ENCODE assay signal across 14 cellular contexts in the genomic region with DNA sequence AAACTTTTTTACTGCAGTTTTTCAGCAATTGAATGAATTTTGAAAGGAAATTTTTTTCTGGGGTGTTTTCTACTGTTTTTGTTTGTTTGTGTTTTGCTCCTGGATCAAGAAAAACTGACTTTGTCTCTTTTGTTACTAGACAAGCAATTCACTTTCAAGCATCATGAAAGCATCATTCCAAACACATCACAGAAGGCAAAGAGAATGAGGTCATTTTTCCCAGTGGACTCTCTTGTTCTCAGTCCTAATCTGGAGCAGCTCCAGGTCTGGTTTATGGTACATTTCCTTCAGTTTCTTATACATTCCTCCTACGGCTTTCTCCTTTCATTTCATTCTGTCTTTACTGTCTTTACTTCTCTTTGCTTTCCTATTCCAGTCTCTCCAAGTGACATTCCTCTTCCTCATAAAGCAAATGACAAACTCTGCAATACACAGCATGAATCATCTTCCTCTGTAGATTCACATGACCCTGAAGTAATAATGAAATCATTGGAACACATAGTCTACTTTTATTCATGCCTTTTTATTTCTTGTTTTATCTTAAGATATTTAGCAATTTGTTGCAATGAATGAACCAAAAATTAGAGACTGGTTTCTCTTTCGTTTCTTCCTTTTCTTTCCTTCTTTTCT. TPM values are rescaled to one million over a fixed set of nuclear protein-coding genes. Genes with fewer than 3 reads are reported as not detected.
DNase-seq lines count a peak whose midpoint lies in the region; ATAC-seq, FAIRE-seq and TF ChIP-seq lines count a peak whose summit lies in the region.
"Not testable (repeated sequence)": the region's sequence is repeated elsewhere in the genome, so short reads cannot be mapped to it uniquely, and the experiment has no call there.
"Had no signal": no experiment of that assay in that cellular context is flagged by ENCODE, and none has a peak within 500 bp of the region (broad histone marks: within the 10 kb centered on the region; RNA-seq: fewer than 3 reads in every experiment).

No MANE protein-coding gene starts in this region.

- H2AFZ ChIP-seq in IMR-90 (replicated peaks; ENCODE audit: low read length, poor library complexity); astrocyte (ENCODE audit: low read depth, low read length): not testable (repeated sequence)

- CTCF ChIA-PET in IMR-90 (lab: Yijun Ruan, JAX) = not testable (repeated sequence)

- not testable (repeated sequence) for H2AK5ac ChIP-seq in IMR-90 (ENCODE audit: low read depth, low read length)

- POLR2A ChIA-PET in IMR-90 (lab: Charles Lee; ENCODE audit: unreplicated experiment) = not testable (repeated sequence)

- H2BK120ac ChIP-seq in IMR-90 (ENCODE audit: low read depth, low read length) = not testable (repeated sequence)

- H3K27ac Mint-ChIP-seq in astrocyte (ENCODE audit: unreplicated experiment) = not testable (repeated sequence)

- not testable (repeated sequence) for H2AK9ac ChIP-seq in IMR-90 (replicated peaks; ENCODE audit: low read depth, low read length, poor library complexity)

- H3K27ac ChIP-seq in IMR-90 (ENCODE audit: insufficient read depth, low read length); astrocyte (ENCODE audit: low read depth, low read length); left lung; aorta (ENCODE audit: low read depth in 1 of 2, low read length in 2 of 2): not testable (repeated sequence)

- not testable (repeated sequence) for H3K9ac ChIP-seq in IMR-90 (ENCODE audit: low read depth, low read length); astrocyte (ENCODE audit: low read length)

- H3K4me1 Mint-ChIP-seq in astrocyte (ENCODE audit: low read depth, unreplicated experiment) = not testable (repeated sequence)

- not testable (repeated sequence) for H2BK5ac ChIP-seq in IMR-90 (ENCODE audit: low read depth, low read length, poor library complexity, severe bottlenecking)

- not testable (repeated sequence) for H4K91ac ChIP-seq in IMR-90 (ENCODE audit: insufficient read depth, low read depth, low read length)

- not testable (repeated sequence) for H3K9me3 Mint-ChIP-seq in astrocyte (ENCODE audit: unreplicated experiment)

- intact Hi-C loops in IMR-90 (cut with micrococcal nuclease); Right ventricle myocardium superior (cut with DNase I); left lung (cut with DNase I); aorta (cut with DNase I): not testable (repeated sequence)

- not testable (repeated sequence) for DNase-seq in IMR-90; RCC 7860 (ENCODE audit: low spot score); astrocyte (ENCODE audit: low read depth); frontal cortex (ENCODE audit: low spot score in 2 of 2); Right ventricle myocardium superior; left lung; aorta

- no CpG with 5 or more reads among the region's 2 CpGs for WGBS in IMR-90 (ENCODE audit: extremely low coverage in 2 of 2, insufficient read length in 1 of 2), 2 experiments
- WGBS in aorta, 2 donors = no CpG with 5 or more reads among the region's 2 CpGs

- not testable (repeated sequence) for H3K27me3 ChIP-seq in IMR-90 (ENCODE audit: control insufficient read depth, insufficient read depth, low read length); astrocyte (ENCODE audit: insufficient read depth, low read length); left lung; aorta (ENCODE audit: control insufficient read depth in 1 of 2, insufficient read depth in 2 of 2, low read length in 1 of 2)

- H3K9me1 ChIP-seq in IMR-90 (ENCODE audit: insufficient read depth, low read length) = not testable (repeated sequence)

- not testable (repeated sequence) for H3K27me3 Mint-ChIP-seq in astrocyte (ENCODE audit: low read depth, unreplicated experiment)

- H3K36me3 ChIP-seq in IMR-90 (ENCODE audit: control insufficient read depth, insufficient read depth, low read length); astrocyte (ENCODE audit: insufficient read depth, low read length); left lung; aorta (ENCODE audit: control insufficient read depth in 1 of 2, insufficient read depth in 2 of 2, low read length in 1 of 2): not testable (repeated sequence)

- H3K4me2 ChIP-seq in IMR-90 (ENCODE audit: low read depth, low read length); astrocyte (ENCODE audit: low read length): not testable (repeated sequence)

- not testable (repeated sequence) for H3K9me3 ChIP-seq in IMR-90 (ENCODE audit: control insufficient read depth, insufficient read depth, low read length); astrocyte (ENCODE audit: insufficient read depth, low read depth, low read length); left lung; aorta (ENCODE audit: control insufficient read depth, low read length)

- H2BK20ac ChIP-seq in IMR-90 (ENCODE audit: low read depth, low read length) = not testable (repeated sequence)

- not testable (repeated sequence) for H3K18ac ChIP-seq in IMR-90 (ENCODE audit: low read depth, low read length)

- H3K79me2 ChIP-seq in astrocyte (ENCODE audit: insufficient read depth, low read length) = not testable (repeated sequence)

- peak; percentile 84 for ATAC-seq in IMR-90 (ENCODE audit: low read depth)
- peak; percentile 73 for ATAC-seq in Right ventricle myocardium superior (ENCODE audit: poor library complexity)
- ATAC-seq in left lung = peak; percentile 43
- ATAC-seq in aorta (ENCODE audit: low FRiP score) = peak; percentile 66

- TF ChIP-seq RAD21 in IMR-90 (IDR thresholded peaks at IDR 0.05; ENCODE audit: low read length) = not testable (repeated sequence)

- dilution Hi-C loops in IMR-90 (cut with HindIII; ENCODE audit: low sequenced_read_pairs, unreplicated experiment) = not testable (repeated sequence)

- not testable (repeated sequence) for H3K79me1 ChIP-seq in IMR-90 (ENCODE audit: low read depth in 1 of 2, low read length in 2 of 2)

- TF ChIP-seq POLR2A in IMR-90 (IDR thresholded peaks at IDR 0.05; ENCODE audit: low read depth, low read length) = not testable (repeated sequence)

- in situ Hi-C loops in IMR-90 (cut with MboI; ENCODE audit: low sequenced_read_pairs) = not testable (repeated sequence)

- not testable (repeated sequence) for H3K56ac ChIP-seq in IMR-90 (ENCODE audit: extremely low read depth, insufficient read depth, low read length)

- not testable (repeated sequence) for H3K36me3 Mint-ChIP-seq in astrocyte (ENCODE audit: low read depth, unreplicated experiment)

- BruUV-seq in IMR-90 (replicated peaks; lab: Mats Ljungman, UMichigan) = not testable (repeated sequence)

- H4K8ac ChIP-seq in IMR-90 (ENCODE audit: low read depth in 2 of 2, low read length in 2 of 2) = not testable (repeated sequence)

- not testable (repeated sequence) for H3K14ac ChIP-seq in IMR-90 (replicated peaks; ENCODE audit: low read depth, low read length)

- H3K4ac ChIP-seq in IMR-90 (ENCODE audit: low read depth, low read length) = not testable (repeated sequence)

- H4K20me1 ChIP-seq in IMR-90 (ENCODE audit: insufficient read depth, low read length); astrocyte (ENCODE audit: insufficient read depth, low read length): not testable (repeated sequence)

- not testable (repeated sequence) for H3K4me3 Mint-ChIP-seq in astrocyte (ENCODE audit: unreplicated experiment)

- not testable (repeated sequence) for H3K4me3 ChIP-seq in IMR-90 (ENCODE audit: insufficient read depth, low read depth, low read length); astrocyte (ENCODE audit: insufficient read depth, low read depth, low read length); left lung; aorta (ENCODE audit: low read length in 2 of 2)

- H2BK15ac ChIP-seq in IMR-90 (ENCODE audit: low read depth, low read length) = not testable (repeated sequence)

- TF ChIP-seq CTCF in IMR-90 (conservative IDR thresholded peaks at IDR 0.05; ENCODE audit: low read depth, low read length); astrocyte (IDR thresholded peaks at IDR 0.05; ENCODE audit: insufficient read depth, low read depth, low read length); left lung (IDR thresholded peaks at IDR 0.05): not testable (repeated sequence)

- H4K5ac ChIP-seq in IMR-90 (ENCODE audit: low read depth, low read length) = not testable (repeated sequence)

- FAIRE-seq in RCC 7860 (lab: Jason Lieb, UNC) (peak; percentile 96), astrocyte (lab: Jason Lieb, UNC) (peak; percentile 81), endometrium (lab: Jason Lieb, UNC) (peak; percentile 43), frontal cortex (lab: Jason Lieb, UNC) (peak; percentile 74)

- not testable (repeated sequence) for H3K4me1 ChIP-seq in IMR-90 (ENCODE audit: control insufficient read depth, insufficient read depth, low read length); astrocyte (ENCODE audit: insufficient read depth, low read length); left lung; aorta (ENCODE audit: control insufficient read depth in 1 of 2, insufficient read depth in 2 of 2, low read length in 2 of 2)

- H3K23ac ChIP-seq in IMR-90 (ENCODE audit: low read depth, low read length) = not testable (repeated sequence)

RNA-seq across cellular contexts. Expression of a gene that starts 40.1 kb away (rescaled TPM):
- total RNA-seq in IMR-90 (2012; rRNA removed) = 35.0 and 36.2 TPM in 2 replicates
- 34.0 and 35.1 TPM in 2 replicates for polyA plus RNA-seq in IMR-90 (2012; rRNA removed)
- 30.2 and 32.1 TPM in 2 replicates for polyA plus RNA-seq in IMR-90 (2012; cell fraction: cytosol; rRNA removed)
- polyA plus RNA-seq in IMR-90 (2012; cell fraction: nucleus; rRNA removed; ENCODE audit: low replicate concordance) = 64.5 and 80.7 TPM in 2 replicates
- total RNA-seq in astrocyte = 21.9 and 23.4 TPM in 2 replicates
- 5.7 TPM for total RNA-seq in frontal cortex
- 39.9 TPM for total RNA-seq in Right ventricle myocardium superior
- 10 to 100 TPM; 23.6 to 26.8 TPM for total RNA-seq in left lung
- total RNA-seq in aorta = 10 to 100 TPM; 17.7 to 23.3 TPM
- polyA plus RNA-seq in aorta = 10 to 100 TPM; 22.4 to 22.8 TPM

RNA-seq across cellular contexts. Expression of a gene that starts 42.0 kb away (rescaled TPM):
- not detected in 2 replicates for total RNA-seq in IMR-90 (2012; rRNA removed)
- not detected in 2 replicates for polyA plus RNA-seq in IMR-90 (2012; rRNA removed)
- polyA plus RNA-seq in IMR-90 (2012; cell fraction: cytosol; rRNA removed) = not detected in 2 replicates
- polyA plus RNA-seq in IMR-90 (2012; cell fraction: nucleus; rRNA removed; ENCODE audit: low replicate concordance) = not detected in 2 replicates
- 0.91 TPM in 1 of 2 replicates, not detected in the other for total RNA-seq in astrocyte
- not detected for total RNA-seq in frontal cortex
- total RNA-seq in Right ventricle myocardium superior = not detected
- not detected for total RNA-seq in left lung
- not detected for total RNA-seq in aorta
- polyA plus RNA-seq in aorta = not detected
- total RNA-seq: A172; A673; Calu3; CD4-positive, alpha-beta memory T cell; H7 had no signal
- polyA plus RNA-seq: BJ; CD4-positive, alpha-beta memory T cell had no signal
